8 cellular contexts compared by ENCODE assay signal in the genomic region with DNA sequence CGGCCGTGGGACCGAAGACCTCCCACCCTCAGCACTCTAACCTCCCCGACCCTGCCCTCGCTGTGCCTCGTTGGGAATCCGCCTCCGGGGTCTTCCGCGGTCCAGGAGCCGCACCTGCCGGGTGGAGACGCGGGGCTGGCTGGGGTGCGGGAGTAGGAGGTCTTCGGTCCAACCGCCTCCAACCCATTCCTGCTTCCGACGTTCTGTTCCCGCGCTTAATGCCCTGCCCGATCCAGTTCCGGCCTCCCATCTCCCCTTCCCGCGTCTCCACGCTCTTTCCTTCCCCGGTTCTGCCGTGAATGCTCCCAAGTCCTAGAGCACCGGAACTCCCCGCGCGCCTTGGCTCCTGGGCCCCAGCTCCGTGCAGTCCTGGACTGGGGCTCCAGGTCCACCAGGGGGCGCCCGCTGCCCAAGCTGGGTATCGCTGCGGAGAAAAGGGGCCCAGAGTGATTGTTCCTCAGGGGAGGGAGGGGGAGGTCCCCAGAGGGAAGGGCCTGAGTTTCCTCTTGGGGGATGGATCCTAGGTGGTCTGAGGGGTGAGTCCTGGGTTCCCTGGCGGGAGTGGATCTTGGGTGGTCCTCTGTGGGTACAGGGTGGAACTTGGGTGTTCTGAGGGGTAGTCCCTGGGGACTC. TPM values are rescaled to one million over a fixed set of nuclear protein-coding genes. Genes with fewer than 3 reads are reported as not detected.
A peak's percentile ranks its signal among the peaks of the same experiment; 100 is the strongest.
DNase-seq lines count a peak whose midpoint lies in the region; ATAC-seq and TF ChIP-seq lines count a peak whose summit lies in the region.

No MANE protein-coding gene starts in this region.

- DNase-seq in NCI-H345 (lab: John Stamatoyannopoulos, UW) (peak; percentile 91), cerebellum (ENCODE audit: low spot score) (peak; percentile 88), kidney glomerular epithelial cell (lab: John Stamatoyannopoulos, UW) (peak; percentile 75), T1000 (lab: John Stamatoyannopoulos, UW) (no peak)
- peak; percentile 85 for DNase-seq in activated CD4-positive, alpha-beta T cell treated with anti-CD3 and anti-CD28 coated beads for 1 hour
- peak; percentile 83 to 95 (median 94) for DNase-seq in stimulated activated CD4-positive, alpha-beta T cell treated with anti-CD3 and anti-CD28 coated beads, Interleukin-12 subunit alpha, Interleukin-12 subunit beta, amount 100 ng/mL, for 48 hours (ENCODE audit: low read depth in 2 of 3, low spot score in 1 of 3)

- ATAC-seq in HG02943 (IDR thresholded peaks at IDR 0.05; ENCODE audit: low read depth, unreplicated experiment): peak; percentile 45

- TF ChIP-seq CTCF in GM12872 (IDR thresholded peaks at IDR 0.05; ENCODE audit: insufficient read depth, low read depth, low read length): peak; percentile 83

RNA-seq across cellular contexts. Expression of a gene that starts 14.1 kb away (rescaled TPM):
- total RNA-seq in cerebellum: 1.2 TPM

RNA-seq across cellular contexts. Expression of a gene that starts 14.7 kb away (rescaled TPM):
- total RNA-seq in cerebellum: 52.7 TPM

RNA-seq across cellular contexts. Expression of a gene that starts 35.2 kb away (rescaled TPM):
- total RNA-seq in cerebellum: 0.18 TPM

RNA-seq across cellular contexts. Expression of a gene that starts 52.7 kb away (rescaled TPM):
- total RNA-seq in cerebellum: 4.3 TPM

RNA-seq across cellular contexts. Expression of a gene that starts 57.2 kb away (rescaled TPM):
- 26.6 TPM for total RNA-seq in cerebellum
